In genomic region chr6:32127409-32127716, GRCh38 we compare ENCODE assay signal across 8 cellular contexts. TPM values are rescaled to one million over a fixed set of nuclear protein-coding genes. Genes with fewer than 3 reads are reported as not detected.
A peak's percentile ranks its signal among the peaks of the same experiment; 100 is the strongest.
DNase-seq lines count a peak whose midpoint lies in the region; TF ChIP-seq lines count a peak whose summit lies in the region.

No MANE protein-coding gene starts in this region.

- H3K9me3 ChIP-seq in thyroid gland, result no peaks in the 10 kb centered on the region

- TF ChIP-seq POLR2A in lower leg skin (IDR thresholded peaks at IDR 0.05) (no peak), thyroid gland (IDR thresholded peaks at IDR 0.05) (no peak)

- peak overlapping the region; percentile 99 for H3K27ac Mint-ChIP-seq in activated T-cell treated with anti-CD3 and anti-CD28 coated beads, Interleukin-2, amount 50 U/mL, for 24 hours

- intact Hi-C loops in lower leg skin (cut with DNase I; ENCODE audit: low total_unique reads) (loop anchor here (10.0 kb wide), 1 partner anchor 67 kb away; the partner anchor contains the start of genes GPSM3 and PBX2), thyroid gland (cut with DNase I) (no loop called here)

- H3K27ac ChIP-seq in thyroid gland, result peak overlapping the region in 2 of 3 donors; percentile 63 to 75

- no peaks in the 10 kb centered on the region for H3K27me3 ChIP-seq in thyroid gland

- no peaks in the 10 kb centered on the region for H3K27me3 Mint-ChIP-seq in activated T-cell treated with anti-CD3 and anti-CD28 coated beads, Interleukin-2, amount 50 U/mL, for 24 hours

- H3K36me3 ChIP-seq in thyroid gland, result peaks cover 10 to 34% of the 10 kb centered on the region in 2 donors

- peaks cover 54% of the 10 kb centered on the region for H3K36me3 Mint-ChIP-seq in activated T-cell treated with anti-CD3 and anti-CD28 coated beads, Interleukin-2, amount 50 U/mL, for 24 hours (ENCODE audit: low read depth)

- peak overlapping the region; percentile 75 for H3K4me3 ChIP-seq in astrocyte of the cerebellum (ENCODE audit: low read depth, low read length)
- peak overlapping the region; percentile 80 for H3K4me3 ChIP-seq in lower leg skin (ENCODE audit: low read depth, poor library complexity, severe bottlenecking)
- peak overlapping the region; percentile 65 to 97 (median 97) for H3K4me3 ChIP-seq in thyroid gland (replicated peaks in 1 of 3)

- 3 to 6% methylated on average over 7 to 9 of the region's 9 CpGs for WGBS in lower leg skin, 2 donors
- 5 to 9% methylated on average over 9 of the region's 9 CpGs for WGBS in thyroid gland, 2 donors

- H3K9me3 Mint-ChIP-seq in activated T-cell treated with anti-CD3 and anti-CD28 coated beads, Interleukin-2, amount 50 U/mL, for 24 hours, result no peaks in the 10 kb centered on the region

- H3K4me1 ChIP-seq in thyroid gland, result peaks cover 26% of the 10 kb centered on the region in 2 donors

- peaks cover 49% of the 10 kb centered on the region for H3K4me1 Mint-ChIP-seq in activated T-cell treated with anti-CD3 and anti-CD28 coated beads, Interleukin-2, amount 50 U/mL, for 24 hours (ENCODE audit: low read depth)

- TF ChIP-seq CTCF in astrocyte of the cerebellum (IDR thresholded peaks at IDR 0.05; ENCODE audit: low read depth, low read length, missing control alignments) (no peak), lower leg skin (IDR thresholded peaks at IDR 0.05) (no peak), thyroid gland (IDR thresholded peaks at IDR 0.05) (no peak)

- in situ Hi-C loops in astrocyte of the cerebellum (cut with HindIII; ENCODE audit: low sequenced_read_pairs), result loop anchor here (10.0 kb wide), 1 partner anchor 57 kb away; the partner anchor contains the start of gene AGER

- H3K4me3 Mint-ChIP-seq in activated T-cell treated with anti-CD3 and anti-CD28 coated beads, Interleukin-2, amount 50 U/mL, for 24 hours, result peak overlapping the region; percentile 100

- no peak for DNase-seq in activated T-cell treated with anti-CD3 and anti-CD28 coated beads, Interleukin-2, amount 50 U/mL, for 24 hours
- no peak for DNase-seq in activated T-cell treated with anti-CD3 and anti-CD28 coated beads for 4 hours
- no peak for DNase-seq in astrocyte of the cerebellum (ENCODE audit: low read depth)
- no peak for DNase-seq in lower leg skin (ENCODE audit: low spot score in 2 of 2)
- DNase-seq in thyroid gland, result no peak
- DNase-seq in glomerular visceral epithelial cell (ENCODE audit: extremely low spot score), result no peak
- no peak for DNase-seq in NCI-H2196 (lab: John Stamatoyannopoulos, UW; ENCODE audit: unreplicated experiment)
- no peak for DNase-seq in NCI-H128 (lab: John Stamatoyannopoulos, UW; ENCODE audit: unreplicated experiment)

RNA-seq across cellular contexts. Expression of gene ATF6B, which starts 0.7 kb away (rescaled TPM):
- 100 to 1,000 TPM in 1 of 4 donors, 10 to 100 TPM in 3; 46.8 to 102 (median 54.1) TPM for total RNA-seq in lower leg skin
- 10 to 100 TPM; 41.5 to 63.5 (median 57.3) TPM for total RNA-seq in thyroid gland

RNA-seq across cellular contexts. Expression of gene FKBPL, which starts 2.7 kb away (rescaled TPM):
- total RNA-seq in lower leg skin (10 to 100 TPM in 1 of 4 donors, 1 to 10 TPM in 3; 5.8 to 12.5 (median 8.0) TPM), thyroid gland (10 to 100 TPM in 1 of 4 donors, 1 to 10 TPM in 3; 3.6 to 11.8 (median 6.8) TPM)

RNA-seq across cellular contexts. Expression of gene TNXB, which starts 18.2 kb away (rescaled TPM):
- total RNA-seq in lower leg skin (100 to 1,000 TPM in 1 of 4 donors, 10 to 100 TPM in 3; 24.9 to 155 (median 46.3) TPM), thyroid gland (100 to 1,000 TPM in 2 of 4 donors, 10 to 100 TPM in 2; 42.2 to 112 (median 80.9) TPM)

RNA-seq across cellular contexts. Expression of gene PRRT1, which starts 24.4 kb away (rescaled TPM):
- total RNA-seq in lower leg skin (1 to 10 TPM in 2 of 4 donors, under 1 TPM in 2; 0.56 to 2.6 (median 0.94) TPM), thyroid gland (under 1 TPM in 3 of 4 donors, not detected in 1; 0.49 to 0.81 (median 0.67) TPM)

RNA-seq across cellular contexts. Expression of gene PPT2, which starts 26.6 kb away (rescaled TPM):
- total RNA-seq in lower leg skin, result 100 to 1,000 TPM in 1 of 4 donors, 10 to 100 TPM in 3; 36.6 to 220 (median 56.9) TPM
- 10 to 100 TPM; 13.0 to 26.1 (median 24.1) TPM for total RNA-seq in thyroid gland
